In genomic region chr10:58104419-58104818, GRCh38 we compare ENCODE assay signal across 20 cellular contexts.
"Had no signal": no experiment of that assay in that cellular context is flagged by ENCODE, and none has a peak within 500 bp of the region (broad histone marks: within the 10 kb centered on the region; RNA-seq: fewer than 3 reads in every experiment).

No MANE protein-coding gene starts in this region.

- H3K27me3 ChIP-seq: hepatocyte, suprapubic skin, upper lobe of left lung had no signal

- H3K4me1 ChIP-seq: breast epithelium, suprapubic skin, upper lobe of left lung had no signal

- ATAC-seq: activated CD8-positive, alpha-beta T cell treated with anti-CD3 and anti-CD28 coated beads for 36 hours; activated T-cell treated with anti-CD3 and anti-CD28 coated beads, Interleukin-2, amount 50 U/mL, for 4 hours; left lobe of liver; mucosa of descending colon; naive thymus-derived CD8-positive, alpha-beta T cell; SK-N-SH treated with all-trans-retinoic acid at 6 μM for 48 hours had no signal

- H3K4me3 ChIP-seq: breast epithelium, hepatocyte, mucosa of descending colon, smooth muscle cell, suprapubic skin, upper lobe of left lung had no signal

- H3K36me3 ChIP-seq: breast epithelium, suprapubic skin, upper lobe of left lung had no signal

- H3K27ac ChIP-seq: breast epithelium, hepatocyte, suprapubic skin, upper lobe of left lung, VCaP had no signal

- H3K9me3 ChIP-seq: breast epithelium, suprapubic skin, upper lobe of left lung had no signal

- DNase-seq: activated CD8-positive, alpha-beta T cell treated with anti-CD3 and anti-CD28 coated beads for 36 hours; activated gamma-delta T cell; activated naive CD8-positive, alpha-beta T cell treated with anti-CD3 and anti-CD28 coated beads for 36 hours; activated T-cell treated with anti-CD3 and anti-CD28 coated beads, Interleukin-2, amount 50 U/mL, for 4 hours; islet precursor cell; mucosa of descending colon; naive thymus-derived CD8-positive, alpha-beta T cell; posterior cingulate gyrus; stimulated activated CD4-positive, alpha-beta T cell treated with anti-CD3 and anti-CD28 coated beads, Interleukin-4, amount 100 ng/mL, for 4 hours; stimulated activated CD8-positive, alpha-beta memory T cell treated with anti-CD3 and anti-CD28 coated beads, Interleukin-4, amount 100 ng/mL, for 48 hours; stimulated activated naive CD4-positive, alpha-beta T cell treated with Interleukin-2 at 50 U/mL for 16 hours; T-helper 1 cell; upper lobe of left lung had no signal
